18 cellular contexts compared by ENCODE assay signal in the genomic region with DNA sequence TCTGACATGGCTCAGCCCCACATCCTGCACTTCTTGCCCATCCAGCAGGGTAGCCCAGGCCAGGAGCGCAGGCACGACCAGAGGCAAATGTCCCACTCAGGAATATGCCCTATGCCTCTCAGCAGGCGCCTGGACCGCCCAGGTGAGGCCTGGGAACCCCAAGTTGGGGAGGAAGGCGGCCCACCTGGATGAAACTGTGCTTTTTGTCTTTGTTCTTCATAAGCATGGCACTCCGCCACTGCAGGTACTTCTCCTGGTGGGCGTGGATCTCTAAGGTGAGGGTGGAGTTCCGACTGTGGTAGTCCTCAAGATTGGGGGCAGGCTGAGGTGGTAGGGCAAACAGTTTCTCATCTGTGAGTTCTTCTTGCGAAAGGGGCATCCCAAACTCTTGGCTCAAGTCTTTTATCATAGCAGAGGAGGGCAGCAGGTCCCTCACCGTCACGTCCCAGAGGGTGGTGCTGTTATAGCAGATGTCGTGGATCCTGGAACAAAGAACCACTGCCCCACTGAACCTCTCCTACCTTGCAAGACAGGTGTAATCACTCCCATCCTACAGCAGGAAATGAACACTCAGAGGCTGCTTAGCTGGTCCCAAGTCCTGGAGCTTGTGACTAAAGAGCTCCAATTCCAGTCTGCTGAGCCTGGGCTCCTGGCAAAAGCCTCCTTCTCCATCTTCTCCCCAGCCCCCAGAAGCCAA.
"Had no signal": no experiment of that assay in that cellular context is flagged by ENCODE, and none has a peak within 500 bp of the region (broad histone marks: within the 10 kb centered on the region; RNA-seq: fewer than 3 reads in every experiment).

No MANE protein-coding gene starts in this region.

- H3K27ac ChIP-seq: cardiac muscle cell, dorsolateral prefrontal cortex, hepatocyte, left lung, SK-N-MC had no signal

- DNase-seq: activated CD4-positive, alpha-beta T cell treated with anti-CD3 and anti-CD28 coated beads for 4 hours; activated naive CD4-positive, alpha-beta T cell treated with anti-CD3 and anti-CD28 coated beads, Interleukin-2, amount 50 U/mL, for 16 hours; activated T-cell treated with anti-CD3 and anti-CD28 coated beads, Interleukin-2, amount 50 U/mL, for 1 hour; dorsolateral prefrontal cortex; endodermal cell; erythroblast; left lung; mucosa of descending colon; naive thymus-derived CD4-positive, alpha-beta T cell; retina; stimulated activated CD4-positive, alpha-beta T cell treated with anti-CD3 and anti-CD28 coated beads, Interleukin-15, amount 100 ng/mL, for 24 hours; stimulated activated CD4-positive, alpha-beta T cell treated with anti-CD3 and anti-CD28 coated beads, Interleukin-4, amount 100 ng/mL, for 1 hour; stimulated activated naive CD4-positive, alpha-beta T cell; T-cell; trophoblast cell had no signal

- H3K4me3 ChIP-seq: cardiac muscle cell, dorsolateral prefrontal cortex, hepatocyte, left lung, mucosa of descending colon, SK-N-MC had no signal

- H3K9me3 ChIP-seq: mucosa of descending colon had no signal

- H3K4me2 ChIP-seq: hepatocyte had no signal

- H3K27me3 ChIP-seq: dorsolateral prefrontal cortex, hepatocyte, left lung had no signal

- H3K36me3 ChIP-seq: cardiac muscle cell, left lung had no signal

- H2AFZ ChIP-seq: hepatocyte had no signal

- H3K4me1 ChIP-seq: left lung had no signal

- H3K79me2 ChIP-seq: hepatocyte had no signal
